10 cellular contexts compared by ENCODE assay signal in the genomic region with DNA sequence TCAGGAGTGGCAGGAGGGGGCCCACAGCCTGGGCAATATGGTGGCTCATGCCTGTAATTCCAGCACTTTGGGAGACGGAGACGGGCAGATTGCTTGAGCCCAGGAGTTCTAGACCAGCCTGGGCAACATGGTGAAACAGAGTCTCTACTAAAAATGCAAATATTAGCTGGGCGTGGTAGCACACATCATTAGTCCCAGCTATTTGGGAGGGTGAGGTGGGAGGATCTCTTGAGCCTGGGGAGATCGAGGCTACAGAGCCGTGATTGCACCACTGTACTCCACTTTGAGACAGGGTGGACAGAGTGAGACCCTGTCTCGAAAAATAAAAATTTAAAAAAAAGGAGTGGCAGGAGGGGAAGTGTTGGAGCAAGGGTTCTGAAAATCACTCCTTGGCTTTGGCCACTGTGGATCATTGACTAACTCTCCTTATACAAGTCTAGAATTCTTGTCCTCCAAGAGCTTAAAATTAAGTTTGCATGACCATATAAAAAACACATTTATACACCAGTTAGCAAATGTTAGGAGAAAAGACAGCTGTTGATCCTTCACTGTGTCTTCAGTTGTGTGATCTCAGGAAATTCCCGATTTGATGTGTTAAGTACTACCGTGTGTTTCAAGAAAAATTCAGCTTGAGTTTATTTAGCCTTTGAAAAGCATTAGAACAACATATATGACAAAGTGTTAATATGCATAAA. TPM values are rescaled to one million over a fixed set of nuclear protein-coding genes. Genes with fewer than 3 reads are reported as not detected.
A peak's percentile ranks its signal among the peaks of the same experiment; 100 is the strongest.
DNase-seq lines count a peak whose midpoint lies in the region; ATAC-seq and TF ChIP-seq lines count a peak whose summit lies in the region.
"Had no signal": no experiment of that assay in that cellular context is flagged by ENCODE, and none has a peak within 500 bp of the region (broad histone marks: within the 10 kb centered on the region; RNA-seq: fewer than 3 reads in every experiment).

No MANE protein-coding gene starts in this region.

- no peak for TF ChIP-seq POLR2A in gastrocnemius medialis (IDR thresholded peaks at IDR 0.05)

- no peak overlapping the region; a peak in 1 of 4 replicates for H3K4me3 ChIP-seq in Panc1 (ENCODE audit: low read depth in 2 of 2, low read length in 2 of 2)
- no peak overlapping the region for H3K4me3 ChIP-seq in gastrocnemius medialis

- POLR2A ChIA-PET in Panc1 (lab: Charles Lee), result interaction anchor here (0.6 to 1.2 kb wide), 2 partner anchors 42 to 110 kb away, joined by 3 to 6 read pairs; partner anchors contain the start of gene ZNF143

- peak overlapping the region; percentile 96 for H3K27ac ChIP-seq in Panc1 (ENCODE audit: low read length)
- H3K27ac ChIP-seq in foreskin keratinocyte, result peak overlapping the region; percentile 100
- H3K27ac ChIP-seq in gastrocnemius medialis, result peak overlapping the region in 3 of 4 donors; percentile 13 to 97 (median 96)

- CTCF ChIA-PET in Panc1 (lab: Charles Lee), result no interaction called here

- H3K36me3 ChIP-seq in Panc1 (ENCODE audit: control insufficient read depth, insufficient read depth, low read length), result peaks cover 7% of the 10 kb centered on the region
- H3K36me3 ChIP-seq in gastrocnemius medialis, result no peaks in the 10 kb centered on the region

- H3K27me3 ChIP-seq in Panc1 (ENCODE audit: control insufficient read depth, insufficient read depth, low read length) (no peaks in the 10 kb centered on the region), foreskin keratinocyte (no peaks in the 10 kb centered on the region), gastrocnemius medialis (no peaks in the 10 kb centered on the region)

- in situ Hi-C loops in Panc1 (cut with HindIII; ENCODE audit: low pct_unique_long_range_greater_than_20kb, low sequenced_read_pairs) (no loop called here), gastrocnemius medialis (cut with MboI; ENCODE audit: low sequenced_read_pairs in 4 of 4) (no loop called here)

- no peak for TF ChIP-seq CTCF in Panc1 (IDR thresholded peaks at IDR 0.05)
- no peak for TF ChIP-seq CTCF in foreskin keratinocyte (conservative IDR thresholded peaks at IDR 0.05)
- no peak for TF ChIP-seq CTCF in gastrocnemius medialis (IDR thresholded peaks at IDR 0.05 in 4 of 5, conservative IDR thresholded peaks at IDR 0.05 in 1 of 5)

- ATAC-seq in Panc1 (no peak), foreskin keratinocyte (no peak), gastrocnemius medialis (no peak), esophagus mucosa (no peak), GM21786 (IDR thresholded peaks at IDR 0.05; ENCODE audit: unreplicated experiment) (no peak)

- BruUV-seq in Panc1 (replicated peaks; lab: Mats Ljungman, UMichigan), result no TSS peak

- DNase-seq in DMS53 (lab: John Stamatoyannopoulos, UW), result peak; percentile 29
- no peak for DNase-seq in DMS53 treated with DMSO at 0.1 percent for 48 hours (lab: John Stamatoyannopoulos, UW; ENCODE audit: unreplicated experiment)
- no peak for DNase-seq in Panc1 (ENCODE audit: low read depth, low spot score)
- no peak for DNase-seq in foreskin keratinocyte
- no peak for DNase-seq in gastrocnemius medialis
- no peak for DNase-seq in effector CD8-positive, alpha-beta T cell (lab: John Stamatoyannopoulos, UW)
- DNase-seq: 8988T, MM.1S had no signal

- intact Hi-C loops in Panc1 (cut with micrococcal nuclease; ENCODE audit: unreplicated experiment) (loop anchor here (10.0 kb wide), 1 partner anchor 734 kb away; the partner anchor contains the start of gene ADM), gastrocnemius medialis (cut with DNase I; ENCODE audit: low total_unique reads) (loop anchor here (5.0 kb wide), 1 partner anchor 109 kb away; the partner anchor contains the start of gene ZNF143)

- H3K9me3 ChIP-seq in Panc1 (ENCODE audit: control insufficient read depth, insufficient read depth, low read depth, low read length) (no peaks in the 10 kb centered on the region), gastrocnemius medialis (no peaks in the 10 kb centered on the region)

- H3K4me1 ChIP-seq in Panc1 (ENCODE audit: control insufficient read depth, insufficient read depth, low read length) (peaks cover 48% of the 10 kb centered on the region), foreskin keratinocyte (peaks cover 32% of the 10 kb centered on the region), gastrocnemius medialis (peaks cover 15% of the 10 kb centered on the region in 2 donors)

RNA-seq across cellular contexts. Expression of gene WEE1, which starts 2.3 kb away (rescaled TPM):
- total RNA-seq in Panc1 (2021; ENCODE audit: unreplicated experiment), result 67.9 TPM
- polyA plus RNA-seq in Panc1 (2012; ENCODE audit: insufficient read length), result 25.1 TPM
- 39.6 and 43.6 TPM in 2 replicates for total RNA-seq in foreskin keratinocyte
- 10.3 and 14.2 TPM in 2 replicates for polyA plus RNA-seq in foreskin keratinocyte
- total RNA-seq in gastrocnemius medialis, result 10 to 100 TPM in 2 of 4 donors, 1 to 10 TPM in 2; 6.8 to 16.2 (median 10.6) TPM
- total RNA-seq in esophagus mucosa, result 18.4 TPM
